ENCODE assay signal across 20 cellular contexts in the genomic region with DNA sequence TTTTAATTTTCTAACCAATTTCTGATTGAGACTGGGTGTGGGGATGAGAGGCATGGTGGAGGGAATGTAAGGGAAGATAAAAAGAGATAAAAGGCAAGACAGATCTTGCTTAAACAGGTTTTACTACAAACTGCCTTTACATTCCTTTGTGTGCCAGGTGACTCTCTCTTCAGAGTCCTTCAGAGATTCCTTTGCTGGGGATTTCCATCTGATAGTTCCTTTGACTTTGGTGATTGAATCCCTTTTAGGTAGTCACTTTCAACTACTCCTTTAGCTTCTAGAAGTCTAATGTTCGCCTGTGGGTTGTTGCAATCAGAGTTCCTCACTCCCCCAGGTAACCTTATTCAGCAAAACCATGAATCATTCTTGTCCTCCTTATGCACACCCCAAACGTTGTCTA.
"Had no signal": no experiment of that assay in that cellular context is flagged by ENCODE, and none has a peak within 500 bp of the region (broad histone marks: within the 10 kb centered on the region; RNA-seq: fewer than 3 reads in every experiment).

No MANE protein-coding gene starts in this region.

- H3K27me3 ChIP-seq: adrenal gland, colonic mucosa, left lung, tibial nerve had no signal

- H3K36me3 ChIP-seq: adrenal gland, colonic mucosa, left lung, tibial nerve had no signal

- H3K4me1 Mint-ChIP-seq: activated naive CD4-positive, alpha-beta T cell treated with anti-CD3 and anti-CD28 coated beads, Interleukin-2, amount 50 U/mL, for 24 hours; natural killer cell had no signal

- H3K4me3 ChIP-seq: adrenal gland, colonic mucosa, left lung, tibial nerve had no signal

- H3K9me3 ChIP-seq: adrenal gland, colonic mucosa, left lung, tibial nerve had no signal

- H3K9me3 Mint-ChIP-seq: activated CD8-positive, alpha-beta T cell treated with anti-CD3 and anti-CD28 coated beads for 36 hours; activated naive CD4-positive, alpha-beta T cell treated with anti-CD3 and anti-CD28 coated beads, Interleukin-2, amount 50 U/mL, for 24 hours; activated T-cell treated with anti-CD3 and anti-CD28 coated beads, Interleukin-2, amount 50 U/mL, for 4 hours; T-helper 1 cell treated with Interleukin-12 subunit alpha and Interleukin-12 subunit beta and Interleukin-4 antibody, amounts not matched to agents 30 μg/mL and 1 μg/mL, for 36 hours had no signal

- H3K27ac Mint-ChIP-seq: activated CD8-positive, alpha-beta T cell treated with anti-CD3 and anti-CD28 coated beads for 36 hours; activated naive CD4-positive, alpha-beta T cell treated with anti-CD3 and anti-CD28 coated beads, Interleukin-2, amount 50 U/mL, for 24 hours; natural killer cell; T-helper 1 cell treated with Interleukin-12 subunit alpha and Interleukin-12 subunit beta and Interleukin-4 antibody, amounts not matched to agents 30 μg/mL and 1 μg/mL, for 36 hours had no signal

- H3K27me3 Mint-ChIP-seq: activated CD8-positive, alpha-beta T cell treated with anti-CD3 and anti-CD28 coated beads for 36 hours; activated naive CD4-positive, alpha-beta T cell treated with anti-CD3 and anti-CD28 coated beads, Interleukin-2, amount 50 U/mL, for 24 hours had no signal

- H3K4me1 ChIP-seq: adrenal gland, colonic mucosa, left lung, tibial nerve had no signal

- DNase-seq: activated CD4-positive, alpha-beta T cell treated with anti-CD3 and anti-CD28 coated beads for 4 hours; activated CD8-positive, alpha-beta T cell treated with anti-CD3 and anti-CD28 coated beads for 36 hours; activated effector memory CD4-positive, alpha-beta T cell treated with anti-CD3 and anti-CD28 coated beads, Interleukin-2, amount 50 U/mL, for 16 hours; activated T-cell treated with anti-CD3 and anti-CD28 coated beads, Interleukin-2, amount 50 U/mL, for 4 hours; adrenal gland; colonic mucosa; foreskin melanocyte; head of caudate nucleus; left lung; natural killer cell; nucleus accumbens; posterior cingulate gyrus; retina; stimulated activated CD4-positive, alpha-beta T cell treated with anti-CD3 and anti-CD28 coated beads, Interleukin-15, amount 100 ng/mL, for 24 hours; stimulated activated CD4-positive, alpha-beta T cell treated with anti-CD3 and anti-CD28 coated beads, Interleukin-4, amount 100 ng/mL, for 1 hour; stimulated activated naive CD4-positive, alpha-beta T cell treated with Interleukin-2 at 50 U/mL for 16 hours; substantia nigra had no signal

- H3K4me3 Mint-ChIP-seq: activated CD8-positive, alpha-beta T cell treated with anti-CD3 and anti-CD28 coated beads for 36 hours; activated naive CD4-positive, alpha-beta T cell treated with anti-CD3 and anti-CD28 coated beads, Interleukin-2, amount 50 U/mL, for 24 hours; activated T-cell treated with anti-CD3 and anti-CD28 coated beads, Interleukin-2, amount 50 U/mL, for 4 hours; natural killer cell; T-helper 1 cell treated with Interleukin-12 subunit alpha and Interleukin-12 subunit beta and Interleukin-4 antibody, amounts not matched to agents 30 μg/mL and 1 μg/mL, for 36 hours had no signal

- H3K27ac ChIP-seq: adrenal gland, colonic mucosa, left lung, tibial nerve had no signal

- H3K36me3 Mint-ChIP-seq: activated naive CD4-positive, alpha-beta T cell treated with anti-CD3 and anti-CD28 coated beads, Interleukin-2, amount 50 U/mL, for 24 hours; natural killer cell had no signal
